Comparison of ENCODE assay signal across 24 cellular contexts in the genomic region with DNA sequence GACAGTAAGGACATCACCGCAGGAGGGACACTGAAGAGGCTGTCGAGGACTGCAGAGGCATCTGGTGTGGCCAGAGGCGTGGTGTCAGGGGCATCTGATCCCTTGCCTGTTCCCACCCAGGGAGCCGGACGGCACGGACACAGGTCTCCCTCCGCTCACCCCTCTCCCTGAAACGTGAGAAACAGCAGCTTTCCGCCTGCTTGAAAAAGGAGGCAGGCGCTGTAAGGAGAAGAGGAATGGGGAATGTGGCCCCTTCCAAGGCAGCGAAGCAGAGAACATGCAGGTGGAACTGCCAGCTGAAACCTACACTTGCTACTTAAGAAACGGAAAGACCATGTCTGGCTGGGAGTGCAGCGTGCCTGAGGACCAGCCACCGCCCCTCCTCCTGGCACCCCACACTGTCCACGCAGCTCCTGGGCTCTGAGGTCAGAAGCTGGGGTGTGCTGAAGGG.
A peak's percentile ranks its signal among the peaks of the same experiment; 100 is the strongest.
DNase-seq lines count a peak whose midpoint lies in the region; ATAC-seq and TF ChIP-seq lines count a peak whose summit lies in the region.
"Had no signal": no experiment of that assay in that cellular context is flagged by ENCODE, and none has a peak within 500 bp of the region (broad histone marks: within the 10 kb centered on the region; RNA-seq: fewer than 3 reads in every experiment).

No MANE protein-coding gene starts in this region.

- no peaks in the 10 kb centered on the region for H3K9me3 Mint-ChIP-seq in nephron
- H3K9me3 Mint-ChIP-seq: CD4-positive, CD25-positive, alpha-beta regulatory T cell; GM23338 had no signal

- dilution Hi-C loops in IMR-90 (cut with HindIII; ENCODE audit: low sequenced_read_pairs, unreplicated experiment), result no loop called here

- H3K4me3 ChIP-seq in IMR-90 (ENCODE audit: insufficient read depth, low read depth, low read length), result no peak overlapping the region
- H3K4me3 ChIP-seq in thyroid gland (replicated peaks in 1 of 3), result no peak overlapping the region
- H3K4me3 ChIP-seq: GM23338, MG63, SJSA1 had no signal

- H3K27me3 Mint-ChIP-seq in nephron (ENCODE audit: low read depth), result peaks cover 3% of the 10 kb centered on the region
- H3K27me3 Mint-ChIP-seq: CD4-positive, CD25-positive, alpha-beta regulatory T cell had no signal

- peak overlapping the region; percentile 9 to 78 (median 56) for H3K27ac Mint-ChIP-seq in nephron
- H3K27ac Mint-ChIP-seq: CD4-positive, CD25-positive, alpha-beta regulatory T cell; GM23338 had no signal

- H3K27ac ChIP-seq in IMR-90 (ENCODE audit: insufficient read depth, low read length) (no peak overlapping the region), thyroid gland (peak overlapping the region in 1 of 3 donors; percentile 28)
- H3K27ac ChIP-seq: RWPE1, SJSA1 had no signal

- BruUV-seq in IMR-90 (replicated peaks; lab: Mats Ljungman, UMichigan), result TSS peak; percentile 81

- ATAC-seq in IMR-90 (ENCODE audit: low read depth) (no peak), GM18861 (IDR thresholded peaks at IDR 0.05; ENCODE audit: unreplicated experiment) (no peak)
- ATAC-seq: GM23338, PC-3 had no signal

- POLR2A ChIA-PET in IMR-90 (lab: Charles Lee; ENCODE audit: unreplicated experiment), result no interaction called here

- H3K9ac ChIP-seq in IMR-90 (ENCODE audit: low read depth, low read length), result no peak overlapping the region

- peak overlapping the region; percentile 56 for H2AK9ac ChIP-seq in IMR-90 (replicated peaks; ENCODE audit: low read depth, low read length, poor library complexity)

- no peaks in the 10 kb centered on the region for H3K9me1 ChIP-seq in IMR-90 (ENCODE audit: insufficient read depth, low read length)

- H3K36me3 Mint-ChIP-seq in nephron (ENCODE audit: low read depth), result peaks cover 14% of the 10 kb centered on the region

- H3K4me1 Mint-ChIP-seq in nephron, result peaks cover 47% of the 10 kb centered on the region
- H3K4me1 Mint-ChIP-seq: CD4-positive, CD25-positive, alpha-beta regulatory T cell had no signal

- no peaks in the 10 kb centered on the region for H4K20me1 ChIP-seq in IMR-90 (ENCODE audit: insufficient read depth, low read length)

- no peak overlapping the region for H2BK120ac ChIP-seq in IMR-90 (ENCODE audit: low read depth, low read length)

- intact Hi-C loops in IMR-90 (cut with micrococcal nuclease) (no loop called here), thyroid gland (cut with DNase I) (no loop called here)

- H2BK20ac ChIP-seq in IMR-90 (ENCODE audit: low read depth, low read length), result no peak overlapping the region

- no peaks in the 10 kb centered on the region for H3K4me1 ChIP-seq in IMR-90 (ENCODE audit: control insufficient read depth, insufficient read depth, low read length)
- peaks cover 10 to 11% of the 10 kb centered on the region in 2 donors for H3K4me1 ChIP-seq in thyroid gland
- H3K4me1 ChIP-seq: SJSA1 had no signal

- no peak overlapping the region for H2BK5ac ChIP-seq in IMR-90 (ENCODE audit: low read depth, low read length, poor library complexity, severe bottlenecking)

- H4K5ac ChIP-seq in IMR-90 (ENCODE audit: low read depth, low read length), result no peak overlapping the region

- CTCF ChIA-PET in IMR-90 (lab: Yijun Ruan, JAX), result no interaction called here

- no peaks in the 10 kb centered on the region for H3K79me1 ChIP-seq in IMR-90 (ENCODE audit: low read depth in 1 of 2, low read length in 2 of 2)

- no peak overlapping the region for H2AK5ac ChIP-seq in IMR-90 (ENCODE audit: low read depth, low read length)

- no peak overlapping the region for H4K8ac ChIP-seq in IMR-90 (ENCODE audit: low read depth in 2 of 2, low read length in 2 of 2)

- WGBS in IMR-90 (ENCODE audit: extremely low coverage in 2 of 2, insufficient read length in 1 of 2), 2 experiments, result 59% methylated on average over 3 of the region's 15 CpGs; no CpG with 5 or more reads in 1 of the 2 experiments
- WGBS in thyroid gland, 2 donors, result 38 to 47% methylated on average over 15 of the region's 15 CpGs

- no peak overlapping the region for H3K14ac ChIP-seq in IMR-90 (replicated peaks; ENCODE audit: low read depth, low read length)

- H3K9me3 ChIP-seq in IMR-90 (ENCODE audit: control insufficient read depth, insufficient read depth, low read length), result no peaks in the 10 kb centered on the region
- no peaks in the 10 kb centered on the region for H3K9me3 ChIP-seq in thyroid gland
- H3K9me3 ChIP-seq: BE2C, MG63, SJSA1 had no signal

- in situ Hi-C loops in IMR-90 (cut with MboI; ENCODE audit: low sequenced_read_pairs), result no loop called here

- H3K36me3 ChIP-seq in IMR-90 (ENCODE audit: control insufficient read depth, insufficient read depth, low read length) (peaks cover 13% of the 10 kb centered on the region; the same call in 1 of the 2 replicates), thyroid gland (no peaks in the 10 kb centered on the region)
- H3K36me3 ChIP-seq: BE2C, MG63 had no signal

- H3K23ac ChIP-seq in IMR-90 (ENCODE audit: low read depth, low read length), result no peak overlapping the region

- H3K4me3 Mint-ChIP-seq in nephron, result no peak overlapping the region
- H3K4me3 Mint-ChIP-seq: CD4-positive, CD25-positive, alpha-beta regulatory T cell; GM23338 had no signal

- no peak overlapping the region for H3K4ac ChIP-seq in IMR-90 (ENCODE audit: low read depth, low read length)

- peak; percentile 60 for DNase-seq in activated effector memory CD4-positive, alpha-beta T cell treated with anti-CD3 and anti-CD28 coated beads, Interleukin-2, amount 50 U/mL, for 16 hours
- DNase-seq in activated effector memory CD4-positive, alpha-beta T cell treated with Interleukin-2 at 50 U/mL for 16 hours, result no peak
- no peak for DNase-seq in IMR-90
- DNase-seq in thyroid gland, result peak; percentile 81 to 83
- no peak for DNase-seq in SIG-M5 treated with dmso at 0.1 percent for 504 hours (lab: John Stamatoyannopoulos, UW; ENCODE audit: unreplicated experiment)
- DNase-seq in MV-4-11 (lab: John Stamatoyannopoulos, UW), result no peak
- DNase-seq: BE2C; CD4-positive, CD25-positive, alpha-beta regulatory T cell; COR-L47; DMS 273 treated with DMSO at 0.1 percent for 48 hours; GDM1; Kasumi-1; MG63; NCI-H1092; NCI-H1694; NCI-H2107; NCI-H345; NCI-H526; PC-3 had no signal

- H3K4me2 ChIP-seq in IMR-90 (ENCODE audit: low read depth, low read length), result no peak overlapping the region
- H3K4me2 ChIP-seq: GM23338 had no signal

- no peak overlapping the region for H4K91ac ChIP-seq in IMR-90 (ENCODE audit: insufficient read depth, low read depth, low read length)

- no peak for TF ChIP-seq RAD21 in IMR-90 (IDR thresholded peaks at IDR 0.05; ENCODE audit: low read length)

- no peak overlapping the region for H2BK15ac ChIP-seq in IMR-90 (ENCODE audit: low read depth, low read length)

- H3K56ac ChIP-seq in IMR-90 (ENCODE audit: extremely low read depth, insufficient read depth, low read length), result no peak overlapping the region

- no peak overlapping the region for H2AFZ ChIP-seq in IMR-90 (replicated peaks; ENCODE audit: low read length, poor library complexity)
- H2AFZ ChIP-seq: GM23338 had no signal

- H3K27me3 ChIP-seq in IMR-90 (ENCODE audit: control insufficient read depth, insufficient read depth, low read length), result no peaks in the 10 kb centered on the region
- no peaks in the 10 kb centered on the region for H3K27me3 ChIP-seq in thyroid gland
- H3K27me3 ChIP-seq: BE2C, MG63, SJSA1 had no signal

- TF ChIP-seq POLR2A in IMR-90 (IDR thresholded peaks at IDR 0.05; ENCODE audit: low read depth, low read length) (no peak), thyroid gland (IDR thresholded peaks at IDR 0.05) (no peak)

- TF ChIP-seq CTCF in IMR-90 (conservative IDR thresholded peaks at IDR 0.05; ENCODE audit: low read depth, low read length) (no peak), nephron (IDR thresholded peaks at IDR 0.05; ENCODE audit: unreplicated experiment in 3 of 3) (no peak), thyroid gland (IDR thresholded peaks at IDR 0.05) (no peak)

- H3K18ac ChIP-seq in IMR-90 (ENCODE audit: low read depth, low read length), result no peak overlapping the region

TF ChIP-seq in IMR-90, 13 proteins besides CTCF, POLR2A, EP300 and RAD21:
- TF ChIP-seq SMC3 (IDR thresholded peaks at IDR 0.05; ENCODE audit: low read depth, low read length) (no peak), NFE2L2 (IDR thresholded peaks at IDR 0.05; ENCODE audit: low read depth, low read length) (no peak), MAFK (IDR thresholded peaks at IDR 0.05; ENCODE audit: low read depth, low read length) (no peak), MXI1 (IDR thresholded peaks at IDR 0.05; ENCODE audit: borderline replicate concordance, low read depth, low read length) (no peak), FOS (IDR thresholded peaks at IDR 0.05; ENCODE audit: low read depth, low read length) (no peak), RFX5 (IDR thresholded peaks at IDR 0.05; ENCODE audit: low read depth, low read length) (no peak), CEBPB (IDR thresholded peaks at IDR 0.05; ENCODE audit: low read depth, low read length) (no peak), BHLHE40 (IDR thresholded peaks at IDR 0.05; ENCODE audit: low read depth, low read length) (no peak), MAZ (IDR thresholded peaks at IDR 0.05; ENCODE audit: borderline replicate concordance, low read depth, low read length) (no peak)
- TF ChIP-seq, protein P1, sequence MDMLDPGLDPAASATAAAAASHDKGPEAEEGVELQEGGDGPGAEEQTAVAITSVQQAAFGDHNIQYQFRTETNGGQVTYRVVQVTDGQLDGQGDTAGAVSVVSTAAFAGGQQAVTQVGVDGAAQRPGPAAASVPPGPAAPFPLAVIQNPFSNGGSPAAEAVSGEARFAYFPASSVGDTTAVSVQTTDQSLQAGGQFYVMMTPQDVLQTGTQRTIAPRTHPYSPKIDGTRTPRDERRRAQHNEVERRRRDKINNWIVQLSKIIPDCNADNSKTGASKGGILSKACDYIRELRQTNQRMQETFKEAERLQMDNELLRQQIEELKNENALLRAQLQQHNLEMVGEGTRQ (IDR thresholded peaks at IDR 0.05; ENCODE audit: low read depth, low read length), result no peak
- TF ChIP-seq, protein P2, sequence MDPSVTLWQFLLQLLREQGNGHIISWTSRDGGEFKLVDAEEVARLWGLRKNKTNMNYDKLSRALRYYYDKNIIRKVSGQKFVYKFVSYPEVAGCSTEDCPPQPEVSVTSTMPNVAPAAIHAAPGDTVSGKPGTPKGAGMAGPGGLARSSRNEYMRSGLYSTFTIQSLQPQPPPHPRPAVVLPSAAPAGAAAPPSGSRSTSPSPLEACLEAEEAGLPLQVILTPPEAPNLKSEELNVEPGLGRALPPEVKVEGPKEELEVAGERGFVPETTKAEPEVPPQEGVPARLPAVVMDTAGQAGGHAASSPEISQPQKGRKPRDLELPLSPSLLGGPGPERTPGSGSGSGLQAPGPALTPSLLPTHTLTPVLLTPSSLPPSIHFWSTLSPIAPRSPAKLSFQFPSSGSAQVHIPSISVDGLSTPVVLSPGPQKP (IDR thresholded peaks at IDR 0.05; ENCODE audit: borderline replicate concordance, low read depth, low read length), result no peak

Comparison
In these comparisons a context has a peak if more than half of its experiments do, and no peak if none do; other contexts are left out.
1. DNase-seq: peak in activated effector memory CD4-positive, alpha-beta T cell treated with anti-CD3 and anti-CD28 coated beads, Interleukin-2, amount 50 U/mL, for 16 hours (single experiment) and thyroid gland (2 of 2); none in activated effector memory CD4-positive, alpha-beta T cell treated with Interleukin-2 at 50 U/mL for 16 hours (single experiment), IMR-90 (single experiment), SIG-M5 treated with dmso at 0.1 percent for 504 hours (single experiment) and MV-4-11 (single experiment).